In genomic region chr10:11160982-11161554, GRCh38 we compare ENCODE assay signal across 11 cellular contexts.
A peak's percentile ranks its signal among the peaks of the same experiment; 100 is the strongest.
DNase-seq lines count a peak whose midpoint lies in the region; ATAC-seq, FAIRE-seq and TF ChIP-seq lines count a peak whose summit lies in the region.
"Had no signal": no experiment of that assay in that cellular context is flagged by ENCODE, and none has a peak within 500 bp of the region (broad histone marks: within the 10 kb centered on the region; RNA-seq: fewer than 3 reads in every experiment).

No MANE protein-coding gene starts in this region.

- H3K27me3 Mint-ChIP-seq in activated T-cell treated with anti-CD3 and anti-CD28 coated beads, Interleukin-2, amount 50 U/mL, for 24 hours, result no peaks in the 10 kb centered on the region
- H3K27me3 Mint-ChIP-seq in stimulated activated naive B cell treated with anti-CD40 and anti-IgM and Interleukin-4, amounts not matched to agents 10 μg/mL and 1 μg/mL and 100 μg/mL, for 72 hours, result no peaks in the 10 kb centered on the region
- peaks cover 6% of the 10 kb centered on the region for H3K27me3 Mint-ChIP-seq in neural progenitor cell (ENCODE audit: insufficient read depth, low read depth)

- H3K36me3 ChIP-seq in GM12878 (ENCODE audit: control insufficient read depth in 2 of 2, insufficient read depth in 2 of 2, low read length in 1 of 2) (no peaks in the 10 kb centered on the region), neural progenitor cell (no peaks in the 10 kb centered on the region)

- no TSS peak for BruUV-seq in GM12878 (replicated peaks; lab: Mats Ljungman, UMichigan)

- POLR2A ChIA-PET in GM12878 (lab: Charles Lee), result interaction anchor here (1.0 to 1.5 kb wide), 2 partner anchors 9 to 18 kb away, joined by 3 read pairs; no protein-coding TSS in a partner anchor

- peaks cover 5% of the 10 kb centered on the region for H3K36me3 Mint-ChIP-seq in activated T-cell treated with anti-CD3 and anti-CD28 coated beads, Interleukin-2, amount 50 U/mL, for 24 hours (ENCODE audit: low read depth)
- H3K36me3 Mint-ChIP-seq in stimulated activated naive B cell treated with anti-CD40 and anti-IgM and Interleukin-4, amounts not matched to agents 10 μg/mL and 1 μg/mL and 100 μg/mL, for 72 hours, result peaks cover 2 to 6% of the 10 kb centered on the region in 2 donors
- H3K36me3 Mint-ChIP-seq in neural progenitor cell, result no peaks in the 10 kb centered on the region

- TF ChIP-seq EP300 in GM12878 (IDR thresholded peaks at IDR 0.05; ENCODE audit: borderline replicate concordance in 1 of 2, control insufficient read depth in 1 of 2, low read depth in 2 of 2, low read length in 2 of 2), result no peak

- H3K27ac Mint-ChIP-seq in activated T-cell treated with anti-CD3 and anti-CD28 coated beads, Interleukin-2, amount 50 U/mL, for 24 hours, result peak overlapping the region; percentile 98
- H3K27ac Mint-ChIP-seq in stimulated activated naive B cell treated with anti-CD40 and anti-IgM and Interleukin-4, amounts not matched to agents 10 μg/mL and 1 μg/mL and 100 μg/mL, for 72 hours, result peak overlapping the region; percentile 60
- no peak overlapping the region for H3K27ac Mint-ChIP-seq in neural progenitor cell
- H3K27ac Mint-ChIP-seq: nephron progenitor cell had no signal

- H3K9me3 ChIP-seq in GM12878 (replicated peaks; ENCODE audit: control insufficient read depth, insufficient read depth, low read length) (no peaks in the 10 kb centered on the region), neural progenitor cell (ENCODE audit: low read depth) (no peaks in the 10 kb centered on the region)

- H3F3A ChIP-seq in neural progenitor cell (ENCODE audit: low read depth), result peaks cover 36% of the 10 kb centered on the region

- H3K9me3 Mint-ChIP-seq in activated T-cell treated with anti-CD3 and anti-CD28 coated beads, Interleukin-2, amount 50 U/mL, for 24 hours, result no peaks in the 10 kb centered on the region
- H3K9me3 Mint-ChIP-seq in stimulated activated naive B cell treated with anti-CD40 and anti-IgM and Interleukin-4, amounts not matched to agents 10 μg/mL and 1 μg/mL and 100 μg/mL, for 72 hours, result no peaks in the 10 kb centered on the region
- no peaks in the 10 kb centered on the region for H3K9me3 Mint-ChIP-seq in neural progenitor cell

- WGBS in GM12878 (ENCODE audit: insufficient coverage, insufficient replicate concordance, low lambda C conversion rate, missing lambda C conversion rate), result 69% methylated on average over 8 of the region's 8 CpGs

- SMC1A ChIA-PET in GM12878 (lab: Charles Lee; ENCODE audit: uncharacterized antibody, unreplicated experiment), result interaction anchor here (0.7 to 4.3 kb wide), 9 partner anchors 8 to 112 kb away, joined by 3 to 24 read pairs (median 4); no protein-coding TSS in a partner anchor

- H2AFZ ChIP-seq in GM12878 (ENCODE audit: control insufficient read depth, low read depth, low read length) (no peak overlapping the region), neural progenitor cell (replicated peaks) (no peak overlapping the region)

- no peak for TF ChIP-seq POLR2A in GM12878 (IDR thresholded peaks at IDR 0.05; ENCODE audit: low read depth, low read length)

- TF ChIP-seq RAD21 in GM12878 (IDR thresholded peaks at IDR 0.05; ENCODE audit: insufficient read depth, low read depth, low read length), result no peak

- no peak for FAIRE-seq in GM12878 (lab: Jason Lieb, UNC)

- ATAC-seq in GM12878 (no peak), GM19023 (IDR thresholded peaks at IDR 0.05; ENCODE audit: unreplicated experiment) (no peak)
- no peak for ATAC-seq in stimulated activated naive B cell treated with anti-CD40 and anti-IgM and Interleukin-4, amounts not matched to agents 10 μg/mL and 1 μg/mL and 100 μg/mL, for 72 hours (replicated peaks)

- intact Hi-C loops in GM12878 (cut with micrococcal nuclease; ENCODE audit: unreplicated experiment), result loop anchor here (10.0 kb wide), 1 partner anchor 444 kb away; no protein-coding TSS in a partner anchor

- H3K9ac ChIP-seq in GM12878 (ENCODE audit: control insufficient read depth, insufficient read depth, low read length), result no peak overlapping the region
- no peak overlapping the region for H3K9ac ChIP-seq in neural progenitor cell

- peaks cover 78% of the 10 kb centered on the region for H3K4me1 Mint-ChIP-seq in activated T-cell treated with anti-CD3 and anti-CD28 coated beads, Interleukin-2, amount 50 U/mL, for 24 hours (ENCODE audit: low read depth)
- peaks cover 54 to 76% of the 10 kb centered on the region in 2 donors for H3K4me1 Mint-ChIP-seq in stimulated activated naive B cell treated with anti-CD40 and anti-IgM and Interleukin-4, amounts not matched to agents 10 μg/mL and 1 μg/mL and 100 μg/mL, for 72 hours
- H3K4me1 Mint-ChIP-seq in neural progenitor cell, result peaks cover 31% of the 10 kb centered on the region

- H3K4me2 ChIP-seq in GM12878 (ENCODE audit: control insufficient read depth, insufficient read depth), result peak overlapping the region; percentile 45
- H3K4me2 ChIP-seq in neural progenitor cell, result no peak overlapping the region
- H3K4me2 ChIP-seq: smooth muscle cell had no signal

- TF ChIP-seq CTCF in GM12878 (IDR thresholded peaks at IDR 0.05 in 2 of 3, conservative IDR thresholded peaks at IDR 0.05 in 1 of 3; ENCODE audit: control insufficient read depth in 2 of 3, extremely low read depth in 1 of 3, insufficient read depth in 1 of 3, low read depth in 3 of 3, low read length in 3 of 3), result no peak
- no peak for TF ChIP-seq CTCF in neural progenitor cell (IDR thresholded peaks at IDR 0.05)

- H3K79me2 ChIP-seq in GM12878 (ENCODE audit: control insufficient read depth, insufficient read depth, low read length) (peaks cover 34% of the 10 kb centered on the region), neural progenitor cell (ENCODE audit: low read depth) (peaks cover 4% of the 10 kb centered on the region)

- CTCF ChIA-PET in GM12878 (lab: Yijun Ruan, JAX), result interaction anchor here (1.1 to 1.4 kb wide), 2 partner anchors 11 to 109 kb away, joined by 4 to 8 read pairs; no protein-coding TSS in a partner anchor

- H3K4me1 ChIP-seq in GM12878 (ENCODE audit: control insufficient read depth, insufficient read depth, low read length) (peaks cover 28% of the 10 kb centered on the region), neural progenitor cell (peaks cover 28% of the 10 kb centered on the region)

- H4K20me1 ChIP-seq in GM12878 (ENCODE audit: control insufficient read depth, insufficient read depth), result no peaks in the 10 kb centered on the region
- no peaks in the 10 kb centered on the region for H4K20me1 ChIP-seq in neural progenitor cell (ENCODE audit: low read depth)

- H3K27me3 ChIP-seq in GM12878 (replicated peaks in 1 of 2; ENCODE audit: control insufficient read depth in 2 of 2, insufficient read depth in 2 of 2, low read length in 1 of 2) (no peaks in the 10 kb centered on the region), neural progenitor cell (no peaks in the 10 kb centered on the region)

- in situ Hi-C loops in GM12878 (cut with MboI), result no loop called here

- DNase-seq in activated T-cell treated with anti-CD3 and anti-CD28 coated beads, Interleukin-2, amount 50 U/mL, for 24 hours, result no peak
- DNase-seq in activated T-cell treated with anti-CD3 and anti-CD28 coated beads for 4 hours, result no peak
- DNase-seq in NCI-H446 (lab: John Stamatoyannopoulos, UW), result peak; percentile 74 to 96
- DNase-seq in GM12878 (ENCODE audit: low read depth, low spot score), result no peak
- DNase-seq in stimulated activated naive B cell treated with anti-CD40 and anti-IgM and Interleukin-4, amounts not matched to agents 10 μg/mL and 1 μg/mL and 100 μg/mL, for 72 hours, result no peak
- DNase-seq in neural progenitor cell (ENCODE audit: low spot score), result no peak
- DNase-seq in NK-92 (lab: John Stamatoyannopoulos, UW; ENCODE audit: unreplicated experiment), result no peak
- DNase-seq: NCI-H1092 treated with DMSO at 0.1 percent for 48 hours, nephron progenitor cell had no signal

- no peak overlapping the region for H3K4me3 Mint-ChIP-seq in activated T-cell treated with anti-CD3 and anti-CD28 coated beads, Interleukin-2, amount 50 U/mL, for 24 hours
- peak overlapping the region; percentile 40 to 50 for H3K4me3 Mint-ChIP-seq in stimulated activated naive B cell treated with anti-CD40 and anti-IgM and Interleukin-4, amounts not matched to agents 10 μg/mL and 1 μg/mL and 100 μg/mL, for 72 hours
- no peak overlapping the region for H3K4me3 Mint-ChIP-seq in neural progenitor cell
- H3K4me3 Mint-ChIP-seq: nephron progenitor cell had no signal

- RAD21 ChIA-PET in GM12878 (lab: Charles Lee; ENCODE audit: unreplicated experiment), result interaction anchor here (0.6 to 1.2 kb wide), 4 partner anchors 11 to 85 kb away, joined by 3 read pairs; no protein-coding TSS in a partner anchor

- H3K4me3 ChIP-seq in GM12878 (no peak overlapping the region), neural progenitor cell (no peak overlapping the region)
- H3K4me3 ChIP-seq: smooth muscle cell had no signal

- H3K27ac ChIP-seq in GM12878 (ENCODE audit: control insufficient read depth, insufficient read depth) (no peak overlapping the region), neural progenitor cell (no peak overlapping the region)

TF ChIP-seq in GM12878, 131 proteins besides CTCF, POLR2A, EP300 and RAD21 (continues in another document):
- TF ChIP-seq WRNIP1 (IDR thresholded peaks at IDR 0.05; ENCODE audit: borderline replicate concordance, low read depth, low read length) (no peak), ZBTB11 (CRISPR knock-in tag; IDR thresholded peaks at IDR 0.05) (no peak), NRF1 (conservative IDR thresholded peaks at IDR 0.05; ENCODE audit: low read depth, low read length) (no peak), RB1 (IDR thresholded peaks at IDR 0.05; ENCODE audit: borderline replicate concordance) (no peak)

Comparison
In these comparisons a context has a peak if more than half of its experiments do, and no peak if none do; other contexts are left out.
1. DNase-seq: peak in NCI-H446 (2 of 2); none in activated T-cell treated with anti-CD3 and anti-CD28 coated beads, Interleukin-2, amount 50 U/mL, for 24 hours (single experiment), activated T-cell treated with anti-CD3 and anti-CD28 coated beads for 4 hours (single experiment), GM12878 (single experiment), stimulated activated naive B cell treated with anti-CD40 and anti-IgM and Interleukin-4, amounts not matched to agents 10 μg/mL and 1 μg/mL and 100 μg/mL, for 72 hours (single experiment), neural progenitor cell (single experiment) and NK-92 (single experiment).
2. H3K4me3 Mint-ChIP-seq: peak in stimulated activated naive B cell treated with anti-CD40 and anti-IgM and Interleukin-4, amounts not matched to agents 10 μg/mL and 1 μg/mL and 100 μg/mL, for 72 hours (2 of 2); none in activated T-cell treated with anti-CD3 and anti-CD28 coated beads, Interleukin-2, amount 50 U/mL, for 24 hours (single experiment) and neural progenitor cell (single experiment).